9 cellular contexts compared by ENCODE assay signal in genomic region chr3:28916713-28917499, GRCh38.
A peak's percentile ranks its signal among the peaks of the same experiment; 100 is the strongest.
DNase-seq lines count a peak whose midpoint lies in the region; ATAC-seq and TF ChIP-seq lines count a peak whose summit lies in the region.
"Had no signal": no experiment of that assay in that cellular context is flagged by ENCODE, and none has a peak within 500 bp of the region (broad histone marks: within the 10 kb centered on the region; RNA-seq: fewer than 3 reads in every experiment).

No MANE protein-coding gene starts in this region.

- ATAC-seq in GM19438 (IDR thresholded peaks at IDR 0.05; ENCODE audit: low read depth, unreplicated experiment) (peak; percentile 89), HG03354 (IDR thresholded peaks at IDR 0.05; ENCODE audit: poor library complexity, severe bottlenecking, unreplicated experiment) (peak; percentile 98)

- DNase-seq in ELR (ENCODE audit: low read depth), result peak; percentile 65
- DNase-seq in SJCRH30, result peak; percentile 84 to 93
- DNase-seq in epithelial cell of esophagus (ENCODE audit: low read depth), result peak; percentile 70
- DNase-seq in mucosa of gallbladder (ENCODE audit: low spot score), result peak; percentile 61
- DNase-seq in NCI-H2227 treated with DMSO at 0.1 percent for 48 hours (lab: John Stamatoyannopoulos, UW), result no peak
- DNase-seq in cortex of kidney (lab: John Stamatoyannopoulos, UW), result no peak
- DNase-seq: activated T-cell treated with anti-CD3 and anti-CD28 coated beads, Interleukin-2, amount 50 U/mL, for 4 hours had no signal

- H3K9me3 ChIP-seq in SJCRH30 (replicated peaks), result no peaks in the 10 kb centered on the region

- H3K27ac ChIP-seq in SJCRH30, result peak overlapping the region; percentile 66

- H3K4me3 ChIP-seq in SJCRH30 (peak overlapping the region; percentile 46), epithelial cell of esophagus (ENCODE audit: low read length) (no peak overlapping the region)

- no peaks in the 10 kb centered on the region for H3K36me3 ChIP-seq in SJCRH30

- peak; percentile 70 for TF ChIP-seq CTCF in epithelial cell of esophagus (IDR thresholded peaks at IDR 0.05; ENCODE audit: insufficient read depth, low read depth, low read length, missing control alignments)

- H3K4me1 ChIP-seq in SJCRH30, result peaks cover 18% of the 10 kb centered on the region

- no peaks in the 10 kb centered on the region for H3K27me3 ChIP-seq in SJCRH30

Comparison
In these comparisons a context has a peak if more than half of its experiments do, and no peak if none do; other contexts are left out.
1. DNase-seq: peak in ELR (single experiment), SJCRH30 (2 of 2), epithelial cell of esophagus (single experiment) and mucosa of gallbladder (single experiment); none in NCI-H2227 treated with DMSO at 0.1 percent for 48 hours (single experiment) and cortex of kidney (single experiment).